11 cellular contexts compared by ENCODE assay signal in the genomic region with DNA sequence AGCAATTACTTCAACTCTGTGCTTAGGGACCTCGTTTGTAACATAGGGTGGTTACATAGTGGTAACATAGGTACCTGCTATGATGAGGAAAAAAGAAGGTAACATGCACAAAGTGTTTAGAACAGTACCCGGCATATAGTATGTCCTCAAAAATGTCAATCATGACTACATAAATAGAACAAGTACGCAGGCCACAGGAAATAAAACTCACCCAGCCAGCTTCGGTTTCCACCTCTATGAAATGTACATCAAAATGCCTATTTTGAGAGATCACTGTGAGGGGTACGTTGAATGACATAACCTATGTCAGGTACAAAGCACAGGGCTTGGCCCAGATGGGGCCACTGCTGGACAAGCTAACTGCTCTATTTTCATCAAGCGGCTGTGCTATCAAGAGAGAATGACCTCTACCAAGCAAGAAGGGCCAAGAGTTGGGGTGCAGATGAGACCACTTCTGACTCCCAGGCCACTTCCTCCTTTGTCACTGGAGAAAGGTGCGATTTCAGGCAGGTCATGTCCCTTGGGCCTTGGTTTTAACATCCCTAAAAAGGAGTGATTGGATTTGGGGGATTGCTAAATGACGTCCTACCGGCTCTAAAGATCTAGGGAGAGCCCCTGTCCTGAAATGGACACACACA. TPM values are rescaled to one million over a fixed set of nuclear protein-coding genes. Genes with fewer than 3 reads are reported as not detected.
DNase-seq lines count a peak whose midpoint lies in the region; ATAC-seq, FAIRE-seq and TF ChIP-seq lines count a peak whose summit lies in the region.
"Had no signal": no experiment of that assay in that cellular context is flagged by ENCODE, and none has a peak within 500 bp of the region (broad histone marks: within the 10 kb centered on the region; RNA-seq: fewer than 3 reads in every experiment).

No MANE protein-coding gene starts in this region.

- no peaks in the 10 kb centered on the region for H3K79me2 ChIP-seq in GM12878 (ENCODE audit: control insufficient read depth, insufficient read depth, low read length)
- H3K79me2 ChIP-seq in SK-N-SH (ENCODE audit: insufficient read depth) = no peaks in the 10 kb centered on the region

- H3K9ac ChIP-seq in GM12878 (ENCODE audit: control insufficient read depth, insufficient read depth, low read length) (peak overlapping the region; percentile 57), SK-N-SH (no peak overlapping the region)
- H3K9ac ChIP-seq: neural progenitor cell had no signal

- in situ Hi-C loops in GM12878 (cut with MboI) = loop anchor here (5.0 kb wide), 1 partner anchor 102 kb away; no protein-coding TSS in a partner anchor

- peak overlapping the region; percentile 78 for H3K27ac ChIP-seq in GM12878 (ENCODE audit: control insufficient read depth, insufficient read depth)
- H3K27ac ChIP-seq in SK-N-SH (ENCODE audit: low read depth in 2 of 2, low read length in 1 of 2) = no peak overlapping the region
- H3K27ac ChIP-seq: neural progenitor cell had no signal

- POLR2A ChIA-PET in GM12878 (lab: Charles Lee) = no interaction called here
- POLR2A ChIA-PET in SK-N-SH (lab: Yijun Ruan, JAX) = no interaction called here

- TF ChIP-seq EP300 in GM12878 (IDR thresholded peaks at IDR 0.05; ENCODE audit: borderline replicate concordance in 1 of 2, control insufficient read depth in 1 of 2, low read depth in 2 of 2, low read length in 2 of 2) (no peak), SK-N-SH (IDR thresholded peaks at IDR 0.05; ENCODE audit: borderline replicate concordance in 1 of 2, low read depth in 1 of 2, low read length in 1 of 2) (no peak)

- H3K4me1 ChIP-seq in GM12878 (ENCODE audit: control insufficient read depth, insufficient read depth, low read length) = peaks cover 41% of the 10 kb centered on the region
- H3K4me1 ChIP-seq in SK-N-SH (ENCODE audit: control insufficient read depth in 1 of 2, insufficient read depth in 2 of 2, low read depth in 1 of 2, low read length in 1 of 2) = peaks cover 3 to 4% of the 10 kb centered on the region in 2 experiments; a peak in 2 of 4 replicates

- RAD21 ChIA-PET in GM12878 (lab: Charles Lee; ENCODE audit: unreplicated experiment) = interaction anchor here (1.1 kb wide), 2 partner anchors 103 to 116 kb away, joined by 4 to 5 read pairs; no protein-coding TSS in a partner anchor

- intact Hi-C loops in GM12878 (cut with micrococcal nuclease; ENCODE audit: unreplicated experiment) = no loop called here

- TF ChIP-seq RAD21 in GM12878 (IDR thresholded peaks at IDR 0.05; ENCODE audit: insufficient read depth, low read depth, low read length) (peak; percentile 10; the same call in 1 of the 2 replicates), SK-N-SH (IDR thresholded peaks at IDR 0.05; ENCODE audit: low read length) (no peak)

- peak overlapping the region; percentile 95 for H3K4me2 ChIP-seq in GM12878 (ENCODE audit: control insufficient read depth, insufficient read depth)
- no peak overlapping the region for H3K4me2 ChIP-seq in SK-N-SH
- H3K4me2 ChIP-seq: neural progenitor cell had no signal

- H4K20me1 ChIP-seq in GM12878 (ENCODE audit: control insufficient read depth, insufficient read depth) = no peaks in the 10 kb centered on the region
- H4K20me1 ChIP-seq in SK-N-SH (ENCODE audit: insufficient read depth) = no peaks in the 10 kb centered on the region

- H3K9me3 ChIP-seq in GM12878 (replicated peaks; ENCODE audit: control insufficient read depth, insufficient read depth, low read length) = no peaks in the 10 kb centered on the region
- no peaks in the 10 kb centered on the region for H3K9me3 ChIP-seq in SK-N-SH

- peak; percentile 5 for FAIRE-seq in GM12892 (lab: Jason Lieb, UNC)
- FAIRE-seq in GM12878 (lab: Jason Lieb, UNC) = peak; percentile 62

- no TSS peak for BruUV-seq in GM12878 (replicated peaks; lab: Mats Ljungman, UMichigan)

- WGBS in GM12878 (ENCODE audit: insufficient coverage, insufficient replicate concordance, low lambda C conversion rate, missing lambda C conversion rate) = 10% methylated on average over 9 of the region's 9 CpGs
- WGBS in SK-N-SH (ENCODE audit: low lambda C conversion rate) = 89% methylated on average over 9 of the region's 9 CpGs

- no peak overlapping the region for H3K27ac Mint-ChIP-seq in HFFc6
- H3K27ac Mint-ChIP-seq: CD4-positive, alpha-beta memory T cell; neural progenitor cell had no signal

- SMC1A ChIA-PET in GM12878 (lab: Charles Lee; ENCODE audit: uncharacterized antibody, unreplicated experiment) = interaction anchor here (1.0 to 3.0 kb wide), 6 partner anchors 11 to 311 kb away, joined by 3 to 12 read pairs (median 5); partner anchors contain the start of gene WSB1

- H2AFZ ChIP-seq in GM12878 (ENCODE audit: control insufficient read depth, low read depth, low read length) (no peak overlapping the region), SK-N-SH (ENCODE audit: low read depth) (no peak overlapping the region)
- H2AFZ ChIP-seq: neural progenitor cell had no signal

- H3K27me3 Mint-ChIP-seq in HFFc6 (ENCODE audit: insufficient read depth) = no peaks in the 10 kb centered on the region; the same call in 1 of the 2 replicates
- H3K27me3 Mint-ChIP-seq: CD4-positive, alpha-beta memory T cell had no signal

- TF ChIP-seq POLR2A in GM12892 (IDR thresholded peaks at IDR 0.05; ENCODE audit: low read depth, low read length) = no peak
- no peak for TF ChIP-seq POLR2A in GM12878 (IDR thresholded peaks at IDR 0.05; ENCODE audit: low read depth, low read length)

- no peaks in the 10 kb centered on the region for H3K36me3 Mint-ChIP-seq in HFFc6 (ENCODE audit: low read depth)
- H3K36me3 Mint-ChIP-seq: CD4-positive, alpha-beta memory T cell had no signal

- CTCF ChIA-PET in GM12878 (lab: Yijun Ruan, JAX) = interaction anchor here (0.7 to 5.7 kb wide), 7 partner anchors 10 to 261 kb away, joined by 3 to 40 read pairs (median 3); no protein-coding TSS in a partner anchor
- CTCF ChIA-PET in SK-N-SH (lab: Yijun Ruan, JAX) = interaction anchor here (1.5 kb wide), 1 partner anchor 42 kb away, joined by 5 read pairs; no protein-coding TSS in a partner anchor

- no peak overlapping the region for H3K4me3 Mint-ChIP-seq in HFFc6
- H3K4me3 Mint-ChIP-seq: CD4-positive, alpha-beta memory T cell; neural progenitor cell had no signal

- no peak for DNase-seq in GM12892 (ENCODE audit: insufficient read length)
- DNase-seq in GM12878 (ENCODE audit: low read depth, low spot score) = peak; percentile 44
- DNase-seq in AG08396 (ENCODE audit: low spot score) = no peak
- no peak for DNase-seq in SK-N-SH
- no peak for DNase-seq in HFFc6
- DNase-seq in NCI-H748 treated with DMSO at 0.1 percent for 48 hours (lab: John Stamatoyannopoulos, UW) = no peak
- DNase-seq: CD4-positive, alpha-beta memory T cell; NCI-H2171 had no signal

- peak; percentile 50 for ATAC-seq in GM19467 (IDR thresholded peaks at IDR 0.05; ENCODE audit: unreplicated experiment)
- ATAC-seq in HG03064 (IDR thresholded peaks at IDR 0.05; ENCODE audit: low read depth, unreplicated experiment) = peak; percentile 51
- peak; percentile 76 for ATAC-seq in GM12878

- TF ChIP-seq CTCF in GM12878 (IDR thresholded peaks at IDR 0.05 in 2 of 3, conservative IDR thresholded peaks at IDR 0.05 in 1 of 3; ENCODE audit: control insufficient read depth in 2 of 3, extremely low read depth in 1 of 3, insufficient read depth in 1 of 3, low read depth in 3 of 3, low read length in 3 of 3) = no peak
- no peak for TF ChIP-seq CTCF in SK-N-SH (IDR thresholded peaks at IDR 0.05)
- TF ChIP-seq CTCF in HFFc6 (IDR thresholded peaks at IDR 0.05) = no peak

- peaks cover 5% of the 10 kb centered on the region for H3K4me1 Mint-ChIP-seq in HFFc6 (ENCODE audit: low read depth)
- H3K4me1 Mint-ChIP-seq: CD4-positive, alpha-beta memory T cell had no signal

- peaks cover 1% of the 10 kb centered on the region for H3F3A ChIP-seq in SK-N-SH (replicated peaks; ENCODE audit: insufficient read depth)

- H3K9me2 ChIP-seq in SK-N-SH = no peaks in the 10 kb centered on the region

- H3K9me3 Mint-ChIP-seq in HFFc6 = no peaks in the 10 kb centered on the region
- H3K9me3 Mint-ChIP-seq: CD4-positive, alpha-beta memory T cell; neural progenitor cell had no signal

- H3K4me3 ChIP-seq in GM12878 = peak overlapping the region; percentile 53; the same call in 1 of the 2 replicates
- H3K4me3 ChIP-seq in SK-N-SH (ENCODE audit: low read depth in 2 of 2, low read length in 1 of 2) = no peak overlapping the region
- H3K4me3 ChIP-seq: neural progenitor cell had no signal

- H3K27me3 ChIP-seq in GM12878 (replicated peaks in 1 of 2; ENCODE audit: control insufficient read depth in 2 of 2, insufficient read depth in 2 of 2, low read length in 1 of 2) (no peaks in the 10 kb centered on the region), SK-N-SH (ENCODE audit: insufficient read depth) (no peaks in the 10 kb centered on the region)
- H3K27me3 ChIP-seq: neural progenitor cell had no signal

- H3K36me3 ChIP-seq in GM12878 (ENCODE audit: control insufficient read depth in 2 of 2, insufficient read depth in 2 of 2, low read length in 1 of 2) = no peaks in the 10 kb centered on the region
- H3K36me3 ChIP-seq in SK-N-SH (replicated peaks in 1 of 2; ENCODE audit: control insufficient read depth in 1 of 2, insufficient read depth in 2 of 2, low read length in 1 of 2) = no peaks in the 10 kb centered on the region
- H3K36me3 ChIP-seq: neural progenitor cell had no signal

RNA-seq across cellular contexts. Expression of gene WSB1, which starts 45.4 kb away (rescaled TPM):
- 163 TPM for polyA plus RNA-seq in GM12892 (2012; ENCODE audit: missing spikeins)
- 1,230 and 1,283 TPM in 2 replicates for total RNA-seq in GM12878 (2013; cell fraction: nucleolus; rRNA removed)
- total RNA-seq in GM12878 (2014; rRNA removed) = 84.1 and 102 TPM in 2 replicates
- 91.5 and 94.3 TPM in 2 replicates for total RNA-seq in GM12878 (2014; rRNA removed; fragmentation: Illumina TruSeq; extraction: Trizol)
- total RNA-seq in GM12878 (2021) = 91.0 and 108 TPM in 2 replicates
- 111 TPM for polyA plus RNA-seq in GM12878 (2011; ENCODE audit: low read depth)
- polyA plus RNA-seq in GM12878 (2011; rRNA removed) = 458 and 632 TPM in 2 replicates
- 374 and 577 TPM in 2 replicates for polyA plus RNA-seq in GM12878 (2011; cell fraction: cytosol; rRNA removed)
- 1,022 and 1,033 TPM in 2 replicates for polyA plus RNA-seq in GM12878 (2011; cell fraction: nucleus; rRNA removed)
- 116 and 173 TPM in 2 replicates for polyA plus RNA-seq in GM12878 (2012)
- 108 and 151 TPM in 2 replicates for polyA plus RNA-seq in GM12878 (2014; fragmentation: Illumina TruSeq; extraction: Trizol)
- polyA plus RNA-seq in GM12878 (2014; fragmentation: Nextera tagmentation; extraction: Ambion mirVana) = 10 to 100 TPM; 26.6 to 49.8 TPM
- polyA plus RNA-seq in GM12878 (2014; rRNA removed) = 121 and 162 TPM in 2 replicates
- 100 to 1,000 TPM; 101 TPM for polyA plus RNA-seq in GM12878 (2016; fragmentation: Nextera tagmentation; extraction: Ambion mirVana)
- 122 and 137 TPM in 2 replicates for polyA minus RNA-seq in GM12878 (2011; rRNA and poly(A)+ RNA removed)
- polyA minus RNA-seq in GM12878 (2011; cell fraction: cytosol; rRNA and poly(A)+ RNA removed) = 68.0 and 68.3 TPM in 2 replicates
- polyA minus RNA-seq in GM12878 (2011; cell fraction: nucleus; rRNA and poly(A)+ RNA removed) = 108 and 118 TPM in 2 replicates
- polyA plus RNA-seq in SK-N-SH (2012; rRNA removed) = 204 and 261 TPM in 2 replicates
- polyA plus RNA-seq in SK-N-SH (2012; cell fraction: cytosol; rRNA removed) = 68.2 and 73.8 TPM in 2 replicates
- 1,761 and 2,017 TPM in 2 replicates for polyA plus RNA-seq in SK-N-SH (2012; cell fraction: nucleus; rRNA removed)
- 10 to 100 TPM; 60.5 to 74.4 (median 66.5) TPM for total RNA-seq in HFFc6 (2021; fragmentation: NEBNext Ultra II Directional; extraction: Animal tissue kit (Norgen Biotek cat#: 25700))
